ENCODE assay signal across 10 cellular contexts in the genomic region with DNA sequence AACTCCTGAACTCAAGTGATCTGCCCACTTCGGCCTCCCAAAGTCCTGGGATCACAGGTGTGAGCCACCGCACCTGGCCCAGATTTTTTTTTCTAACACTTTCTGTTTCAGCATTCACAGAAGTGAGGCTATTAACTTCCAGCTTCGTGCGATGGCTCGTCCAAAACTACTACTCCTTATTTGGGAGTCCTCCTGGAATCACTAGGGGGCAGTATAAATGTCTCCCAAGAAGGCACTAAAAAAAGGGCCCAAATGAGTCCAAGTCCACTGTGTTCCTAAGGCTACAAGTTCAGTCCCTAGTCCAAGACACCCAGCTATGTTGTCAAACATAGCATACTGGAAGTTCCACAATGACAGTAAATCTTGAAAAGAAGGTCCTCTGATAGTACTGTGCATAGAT.
DNase-seq lines count a peak whose midpoint lies in the region; ATAC-seq, FAIRE-seq and TF ChIP-seq lines count a peak whose summit lies in the region.
"Had no signal": no experiment of that assay in that cellular context is flagged by ENCODE, and none has a peak within 500 bp of the region (broad histone marks: within the 10 kb centered on the region; RNA-seq: fewer than 3 reads in every experiment).

No MANE protein-coding gene starts in this region.

- POLR2A ChIA-PET in AG04450 (lab: Yijun Ruan, JAX): no interaction called here

- H3K27me3 ChIP-seq in AG04450 (ENCODE audit: control insufficient read depth, insufficient read depth, low read length) (no peaks in the 10 kb centered on the region), foreskin keratinocyte (no peaks in the 10 kb centered on the region)

- no peaks in the 10 kb centered on the region for H3K9me3 ChIP-seq in AG04450 (ENCODE audit: control insufficient read depth, insufficient read depth, low read length)

- in situ Hi-C loops in KBM-7 (cut with MboI; ENCODE audit: low pct_unique_long_range_greater_than_20kb, low sequenced_read_pairs): no loop called here

- CTCF ChIA-PET in AG04450 (lab: Charles Lee): interaction anchor here (1.3 kb wide), 1 partner anchor 15 kb away, joined by 3 read pairs; no protein-coding TSS in a partner anchor

- ATAC-seq in foreskin keratinocyte: no peak

- H3K4me1 ChIP-seq in foreskin keratinocyte: peaks cover 15% of the 10 kb centered on the region

- peak; percentile 23 for FAIRE-seq in GM12891 (lab: Jason Lieb, UNC)

- DNase-seq in AG04450 (ENCODE audit: low read depth, low spot score): no peak
- DNase-seq in GM12891 (ENCODE audit: insufficient read length, low spot score): no peak
- DNase-seq in RKO (ENCODE audit: low spot score): peak; percentile 20
- DNase-seq in foreskin keratinocyte: no peak
- DNase-seq in activated naive CD4-positive, alpha-beta T cell treated with anti-CD3 and anti-CD28 coated beads, Interleukin-2, amount 50 U/mL, for 16 hours: no peak
- DNase-seq in KBM-7: no peak
- no peak for DNase-seq in globus pallidus (ENCODE audit: low spot score)
- DNase-seq in hippocampal formation (lab: John Stamatoyannopoulos, UW): no peak
- DNase-seq: cerebellar nuclear complex; stimulated activated CD4-positive, alpha-beta T cell treated with anti-CD3 and anti-CD28 coated beads, Interleukin-1b, Interleukin-23, amount 100 ng/mL, for 48 hours had no signal

- H3K4me3 ChIP-seq in AG04450 (ENCODE audit: low read depth, low read length): no peak overlapping the region

- TF ChIP-seq CTCF in AG04450 (IDR thresholded peaks at IDR 0.05; ENCODE audit: low read depth, low read length) (peak; percentile 32; the same call in 1 of the 2 replicates), foreskin keratinocyte (conservative IDR thresholded peaks at IDR 0.05) (peak; percentile 61)

- H3K27ac ChIP-seq in AG04450 (ENCODE audit: low read depth, low read length): no peak overlapping the region
- H3K27ac ChIP-seq in foreskin keratinocyte: peak overlapping the region; percentile 34

- no peak for TF ChIP-seq POLR2A in GM12891 (IDR thresholded peaks at IDR 0.05; ENCODE audit: low read depth, low read length)

TF ChIP-seq in GM12891, 5 proteins besides CTCF, POLR2A, EP300 and RAD21:
- TF ChIP-seq POLR2AphosphoS5 (IDR thresholded peaks at IDR 0.05; ENCODE audit: low read depth, low read length): no peak
- TF ChIP-seq TAF1 (IDR thresholded peaks at IDR 0.05; ENCODE audit: low read depth, low read length): no peak
- TF ChIP-seq PAX5 (IDR thresholded peaks at IDR 0.05; ENCODE audit: insufficient read depth, low read length, severe bottlenecking): no peak
- TF ChIP-seq POU2F2 (IDR thresholded peaks at IDR 0.05; ENCODE audit: low read depth, low read length): no peak
- no peak for TF ChIP-seq SPI1 (IDR thresholded peaks at IDR 0.05; ENCODE audit: low read depth, low read length)
TF ChIP-seq in GM12891: peak in this region for 0.
